In the genomic region with DNA sequence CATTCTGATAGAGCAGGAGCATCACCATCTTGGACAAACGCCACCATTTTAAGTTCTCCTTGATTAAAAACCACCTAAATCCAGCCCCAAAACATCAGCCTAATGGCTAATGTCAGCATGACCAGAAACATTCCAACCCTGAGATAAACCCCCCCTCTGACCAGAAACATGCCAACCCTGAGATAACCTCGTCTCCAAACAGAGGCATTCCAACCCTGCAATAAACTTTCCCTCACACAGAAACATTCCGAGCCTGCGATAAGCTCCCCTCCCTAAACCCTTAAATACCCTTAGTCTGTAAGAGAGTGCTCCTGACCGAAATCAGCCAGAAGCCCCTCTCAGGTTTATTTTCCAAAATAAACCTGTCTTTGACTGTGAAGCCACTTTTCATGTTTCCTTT, we compare ENCODE assay signal across 27 cellular contexts.
"Had no signal": no experiment of that assay in that cellular context is flagged by ENCODE, and none has a peak within 500 bp of the region (broad histone marks: within the 10 kb centered on the region; RNA-seq: fewer than 3 reads in every experiment).

No MANE protein-coding gene starts in this region.

- H3K4me3 ChIP-seq: adrenal gland, coronary artery, dorsolateral prefrontal cortex, gastrocnemius medialis, right lobe of liver, upper lobe of right lung had no signal

- H3K4me3 Mint-ChIP-seq: activated naive CD4-positive, alpha-beta T cell treated with anti-CD3 and anti-CD28 coated beads for 36 hours; activated naive CD8-positive, alpha-beta T cell treated with anti-CD3 and anti-CD28 coated beads for 36 hours; naive thymus-derived CD8-positive, alpha-beta T cell; stimulated activated naive CD8-positive, alpha-beta T cell treated with anti-CD3 and anti-CD28 coated beads, Interleukin-15, amount 100 ng/mL, for 72 hours had no signal

- H3K27ac Mint-ChIP-seq: activated naive CD4-positive, alpha-beta T cell treated with anti-CD3 and anti-CD28 coated beads for 36 hours; activated naive CD8-positive, alpha-beta T cell treated with anti-CD3 and anti-CD28 coated beads for 36 hours; naive thymus-derived CD8-positive, alpha-beta T cell; stimulated activated naive CD8-positive, alpha-beta T cell treated with anti-CD3 and anti-CD28 coated beads, Interleukin-15, amount 100 ng/mL, for 72 hours had no signal

- H3K9me3 Mint-ChIP-seq: activated naive CD4-positive, alpha-beta T cell treated with anti-CD3 and anti-CD28 coated beads for 36 hours; activated naive CD8-positive, alpha-beta T cell treated with anti-CD3 and anti-CD28 coated beads for 36 hours; naive thymus-derived CD8-positive, alpha-beta T cell; stimulated activated naive CD8-positive, alpha-beta T cell treated with anti-CD3 and anti-CD28 coated beads, Interleukin-15, amount 100 ng/mL, for 72 hours had no signal

- DNase-seq: activated CD4-positive, alpha-beta T cell treated with anti-CD3 and anti-CD28 coated beads for 4 hours; activated CD4-positive, alpha-beta T cell treated with anti-CD3 and anti-CD28 coated beads, Interleukin-2, amount 50 U/mL, for 48 hours; activated CD8-positive, alpha-beta memory T cell treated with anti-CD3 and anti-CD28 coated beads for 24 hours; activated effector memory CD4-positive, alpha-beta T cell treated with Interleukin-2 at 50 U/mL for 16 hours; activated naive CD4-positive, alpha-beta T cell treated with anti-CD3 and anti-CD28 coated beads for 36 hours; activated naive CD8-positive, alpha-beta T cell treated with anti-CD3 and anti-CD28 coated beads for 36 hours; adrenal gland; aorta; brain microvascular endothelial cell; dorsolateral prefrontal cortex; effector memory CD4-positive, alpha-beta T cell; erythroblast; gastrocnemius medialis; hippocampal formation; kidney; mammary epithelial cell; midbrain; naive thymus-derived CD8-positive, alpha-beta T cell; posterior cingulate gyrus; stimulated activated CD4-positive, alpha-beta T cell treated with anti-CD3 and anti-CD28 coated beads, Interleukin-12 subunit alpha, Interleukin-12 subunit beta, amount 100 ng/mL, for 4 hours; stimulated activated CD4-positive, alpha-beta T cell treated with anti-CD3 and anti-CD28 coated beads, Interleukin-4, amount 100 ng/mL, for 1 hour; stimulated activated naive CD8-positive, alpha-beta T cell treated with anti-CD3 and anti-CD28 coated beads, Interleukin-15, amount 100 ng/mL, for 72 hours; substantia nigra; upper lobe of right lung had no signal

- ATAC-seq: gastrocnemius medialis; left colon; naive thymus-derived CD8-positive, alpha-beta T cell; right lobe of liver; stimulated activated naive CD8-positive, alpha-beta T cell treated with anti-CD3 and anti-CD28 coated beads, Interleukin-15, amount 100 ng/mL, for 72 hours; upper lobe of right lung had no signal

- H3K27ac ChIP-seq: adrenal gland, brain microvascular endothelial cell, coronary artery, gastrocnemius medialis, right lobe of liver, upper lobe of right lung had no signal

- H3K36me3 ChIP-seq: adrenal gland, brain microvascular endothelial cell, gastrocnemius medialis, right lobe of liver, upper lobe of right lung had no signal

- H3K4me1 ChIP-seq: adrenal gland, gastrocnemius medialis, right lobe of liver, upper lobe of right lung had no signal

- H3K4me1 Mint-ChIP-seq: activated naive CD8-positive, alpha-beta T cell treated with anti-CD3 and anti-CD28 coated beads for 36 hours; stimulated activated naive CD8-positive, alpha-beta T cell treated with anti-CD3 and anti-CD28 coated beads, Interleukin-15, amount 100 ng/mL, for 72 hours had no signal

- H3K36me3 Mint-ChIP-seq: activated naive CD8-positive, alpha-beta T cell treated with anti-CD3 and anti-CD28 coated beads for 36 hours; naive thymus-derived CD8-positive, alpha-beta T cell had no signal

- H3K27me3 ChIP-seq: adrenal gland, brain microvascular endothelial cell, gastrocnemius medialis, right lobe of liver, upper lobe of right lung had no signal

- H3K9me3 ChIP-seq: adrenal gland, gastrocnemius medialis, right lobe of liver, upper lobe of right lung had no signal
